In genomic region chr10:22319559-22320558, GRCh38 we compare ENCODE assay signal across 8 cellular contexts. TPM values are rescaled to one million over a fixed set of nuclear protein-coding genes. Genes with fewer than 3 reads are reported as not detected.
DNase-seq lines count a peak whose midpoint lies in the region; ATAC-seq, FAIRE-seq and TF ChIP-seq lines count a peak whose summit lies in the region.

No MANE protein-coding gene starts in this region.

- H3K9me1 ChIP-seq in keratinocyte (ENCODE audit: control insufficient read depth, extremely low read depth, insufficient read depth, low read length), result no peaks in the 10 kb centered on the region

- ATAC-seq in Right ventricle myocardium inferior (no peak), GM18498 (IDR thresholded peaks at IDR 0.05; ENCODE audit: unreplicated experiment) (no peak), HG02970 (IDR thresholded peaks at IDR 0.05; ENCODE audit: low FRiP score, unreplicated experiment) (no peak)
- ATAC-seq in activated T-helper 17 cell treated with anti-CD3 and anti-CD28 coated beads, Interleukin-2, amount 50 U/mL, for 72 hours (replicated peaks), result no peak

- peak overlapping the region; percentile 76 for H3K27ac ChIP-seq in right atrium auricular region
- peak overlapping the region; percentile 36 for H3K27ac ChIP-seq in keratinocyte (ENCODE audit: control insufficient read depth, insufficient read depth, low read length)
- H3K27ac ChIP-seq in stomach smooth muscle (ENCODE audit: low read length), result peak overlapping the region; percentile 13

- peak overlapping the region; percentile 92 for H3K27ac Mint-ChIP-seq in activated T-helper 17 cell treated with anti-CD3 and anti-CD28 coated beads, Interleukin-2, amount 50 U/mL, for 72 hours

- H2AFZ ChIP-seq in keratinocyte (ENCODE audit: control insufficient read depth, low read length), result peak overlapping the region; percentile 60

- H3K4me3 ChIP-seq in right atrium auricular region (peak overlapping the region; percentile 41 to 90), keratinocyte (ENCODE audit: control insufficient read depth in 2 of 3, extremely low read depth in 1 of 3, insufficient read depth in 2 of 3, low read depth in 1 of 3, low read length in 3 of 3) (peak overlapping the region; percentile 8 to 59 (median 12)), stomach smooth muscle (ENCODE audit: low read length in 2 of 2) (peak overlapping the region; percentile 45 to 74)

- H3K36me3 ChIP-seq in right atrium auricular region (no peaks in the 10 kb centered on the region), keratinocyte (ENCODE audit: control insufficient read depth in 2 of 2, extremely low read depth in 1 of 2, insufficient read depth in 2 of 2, low read length in 2 of 2) (no peaks in the 10 kb centered on the region), stomach smooth muscle (ENCODE audit: control insufficient read depth in 2 of 2, insufficient read depth in 2 of 2, low read length in 2 of 2) (no peaks in the 10 kb centered on the region)

- H4K20me1 ChIP-seq in keratinocyte (ENCODE audit: control insufficient read depth, extremely low read depth, insufficient read depth, low read length), result no peaks in the 10 kb centered on the region

- peaks cover 28% of the 10 kb centered on the region for H3K4me1 Mint-ChIP-seq in activated T-helper 17 cell treated with anti-CD3 and anti-CD28 coated beads, Interleukin-2, amount 50 U/mL, for 72 hours

- peaks cover 1% of the 10 kb centered on the region for H3K79me2 ChIP-seq in keratinocyte (ENCODE audit: control insufficient read depth, insufficient read depth, low read length)

- no peaks in the 10 kb centered on the region for H3K9me3 ChIP-seq in right atrium auricular region
- no peaks in the 10 kb centered on the region for H3K9me3 ChIP-seq in keratinocyte (ENCODE audit: control insufficient read depth, low read depth, low read length)
- no peaks in the 10 kb centered on the region for H3K9me3 ChIP-seq in stomach smooth muscle (ENCODE audit: control insufficient read depth in 2 of 2, low read length in 2 of 2)

- H3K4me3 Mint-ChIP-seq in activated T-helper 17 cell treated with anti-CD3 and anti-CD28 coated beads, Interleukin-2, amount 50 U/mL, for 72 hours, result peak overlapping the region; percentile 98

- peak overlapping the region; percentile 68 for H3K4me2 ChIP-seq in keratinocyte (ENCODE audit: control insufficient read depth, extremely low read depth, insufficient read depth, low read depth, low read length)

- dilution Hi-C loops in keratinocyte (cut with MboI; ENCODE audit: extremely low pct_ligation_motif_present, low sequenced_read_pairs), result no loop called here

- peak overlapping the region; percentile 69 for H3K9ac ChIP-seq in keratinocyte (ENCODE audit: control insufficient read depth, extremely low read depth, insufficient read depth, low read length)
- H3K9ac ChIP-seq in stomach smooth muscle (ENCODE audit: low read length in 2 of 2), result peak overlapping the region; percentile 67 to 80

- H3K27me3 Mint-ChIP-seq in activated T-helper 17 cell treated with anti-CD3 and anti-CD28 coated beads, Interleukin-2, amount 50 U/mL, for 72 hours, result peaks cover 4% of the 10 kb centered on the region

- DNase-seq in right atrium auricular region (ENCODE audit: low spot score) (no peak), Right ventricle myocardium inferior (ENCODE audit: missing footprints) (no peak), keratinocyte (ENCODE audit: low read depth, low spot score) (no peak)
- DNase-seq in stimulated activated CD4-positive, alpha-beta T cell treated with anti-CD3 and anti-CD28 coated beads, Interleukin-12 subunit alpha, Interleukin-12 subunit beta, amount 100 ng/mL, for 4 hours, result no peak

- no peaks in the 10 kb centered on the region for H3K9me3 Mint-ChIP-seq in activated T-helper 17 cell treated with anti-CD3 and anti-CD28 coated beads, Interleukin-2, amount 50 U/mL, for 72 hours

- H3K27me3 ChIP-seq in right atrium auricular region, result peaks cover 0 to 4% of the 10 kb centered on the region in 2 donors
- peaks cover 14% of the 10 kb centered on the region for H3K27me3 ChIP-seq in keratinocyte (ENCODE audit: control insufficient read depth, extremely low read depth, insufficient read depth, low read length)
- peaks cover 0 to 2% of the 10 kb centered on the region in 2 donors for H3K27me3 ChIP-seq in stomach smooth muscle (ENCODE audit: control insufficient read depth in 1 of 2, insufficient read depth in 2 of 2, low read length in 2 of 2)

- H3K36me3 Mint-ChIP-seq in activated T-helper 17 cell treated with anti-CD3 and anti-CD28 coated beads, Interleukin-2, amount 50 U/mL, for 72 hours (ENCODE audit: low read depth), result peaks cover 50% of the 10 kb centered on the region

- TF ChIP-seq CTCF in right atrium auricular region (IDR thresholded peaks at IDR 0.05) (no peak), keratinocyte (optimal IDR thresholded peaks at IDR 0.05 in 1 of 3, IDR thresholded peaks at IDR 0.05 in 1 of 3, conservative IDR thresholded peaks at IDR 0.05 in 1 of 3; ENCODE audit: extremely low read depth in 1 of 3, insufficient read depth in 2 of 3, low read length in 3 of 3) (no peak)

- FAIRE-seq in keratinocyte (lab: Jason Lieb, UNC), result no peak

- intact Hi-C loops in Right ventricle myocardium inferior (cut with DNase I), result loop anchor here (2.0 to 10.0 kb wide), 7 partner anchors 67 to 795 kb away; partner anchors contain the start of genes DNAJC1, PIP4K2A and SKIDA1

- H3K4me1 ChIP-seq in right atrium auricular region (peaks cover 0 to 54% of the 10 kb centered on the region in 2 donors), keratinocyte (ENCODE audit: control insufficient read depth, extremely low read depth, insufficient read depth, low read length) (peaks cover 19% of the 10 kb centered on the region), stomach smooth muscle (ENCODE audit: control insufficient read depth, insufficient read depth, low read length) (peaks cover 15% of the 10 kb centered on the region)

RNA-seq across cellular contexts. Expression of gene BMI1, which starts 1.0 kb away (rescaled TPM):
- total RNA-seq in right atrium auricular region (10 to 100 TPM; 34.7 to 40.7 TPM), Right ventricle myocardium inferior (34.4 TPM)
- total RNA-seq in activated T-helper 17 cell treated with anti-CD3 and anti-CD28 coated beads, Interleukin-2, amount 50 U/mL, for 72 hours, result 10 to 100 TPM; 61.4 to 81.1 TPM
- polyA plus RNA-seq in keratinocyte, result 21.6 to 33.1 TPM (median 22.0 TPM) in 3 replicates
- 32.6 TPM for polyA plus RNA-seq in keratinocyte (2011; ENCODE audit: low read depth)
- polyA plus RNA-seq in keratinocyte (2011; cell fraction: cytosol; rRNA removed), result 18.4 and 37.5 TPM in 2 replicates
- 19.7 and 28.5 TPM in 2 replicates for polyA plus RNA-seq in keratinocyte (2011; cell fraction: nucleus; rRNA removed)
- 19.4 and 29.1 TPM in 2 replicates for polyA plus RNA-seq in keratinocyte (2012; ENCODE audit: low replicate concordance)
- 22.3 to 46.3 TPM (median 46.3 TPM) in 3 replicates for polyA minus RNA-seq in keratinocyte
- polyA minus RNA-seq in keratinocyte (2011; cell fraction: cytosol; rRNA and poly(A)+ RNA removed), result 32.0 TPM
- 4.9 and 18.2 TPM in 2 replicates for polyA minus RNA-seq in keratinocyte (2011; cell fraction: nucleus; rRNA and poly(A)+ RNA removed)

RNA-seq across cellular contexts. Expression of gene COMMD3, which starts 3.7 kb away (rescaled TPM):
- total RNA-seq in right atrium auricular region (100 to 1,000 TPM in 1 of 2 donors, 10 to 100 TPM in 1; 28.5 to 141 TPM), Right ventricle myocardium inferior (89.9 TPM)
- 10 to 100 TPM; 76.9 to 79.3 TPM for total RNA-seq in activated T-helper 17 cell treated with anti-CD3 and anti-CD28 coated beads, Interleukin-2, amount 50 U/mL, for 72 hours
- polyA plus RNA-seq in keratinocyte, result 29.3 to 59.5 TPM (median 39.2 TPM) in 3 replicates
- 9.4 TPM for polyA plus RNA-seq in keratinocyte (2011; ENCODE audit: low read depth)
- polyA plus RNA-seq in keratinocyte (2011; cell fraction: cytosol; rRNA removed), result 33.7 and 64.5 TPM in 2 replicates
- polyA plus RNA-seq in keratinocyte (2011; cell fraction: nucleus; rRNA removed), result 26.6 and 42.5 TPM in 2 replicates
- polyA plus RNA-seq in keratinocyte (2012; ENCODE audit: low replicate concordance), result 37.8 and 53.3 TPM in 2 replicates
- polyA minus RNA-seq in keratinocyte, result 6.5 to 13.3 TPM (median 11.7 TPM) in 3 replicates
- polyA minus RNA-seq in keratinocyte (2011; cell fraction: cytosol; rRNA and poly(A)+ RNA removed), result 6.9 TPM
- 4.4 and 7.1 TPM in 2 replicates for polyA minus RNA-seq in keratinocyte (2011; cell fraction: nucleus; rRNA and poly(A)+ RNA removed)

RNA-seq across cellular contexts. Expression of gene SPAG6, which starts 25.4 kb away (rescaled TPM):
- total RNA-seq in right atrium auricular region (not detected), Right ventricle myocardium inferior (not detected)
- total RNA-seq in activated T-helper 17 cell treated with anti-CD3 and anti-CD28 coated beads, Interleukin-2, amount 50 U/mL, for 72 hours, result not detected
- not detected in 3 replicates for polyA plus RNA-seq in keratinocyte
- polyA plus RNA-seq in keratinocyte (2011; ENCODE audit: low read depth), result not detected
- polyA plus RNA-seq in keratinocyte (2011; cell fraction: cytosol; rRNA removed), result not detected in 2 replicates
- not detected in 2 replicates for polyA plus RNA-seq in keratinocyte (2011; cell fraction: nucleus; rRNA removed)
- not detected in 2 replicates for polyA plus RNA-seq in keratinocyte (2012; ENCODE audit: low replicate concordance)
- polyA minus RNA-seq in keratinocyte, result not detected in 3 replicates
- not detected for polyA minus RNA-seq in keratinocyte (2011; cell fraction: cytosol; rRNA and poly(A)+ RNA removed)
- polyA minus RNA-seq in keratinocyte (2011; cell fraction: nucleus; rRNA and poly(A)+ RNA removed), result not detected in 2 replicates

Comparison
In these comparisons a context has a peak if more than half of its experiments do, and no peak if none do; other contexts are left out.
1. H3K27ac ChIP-seq: peak in every context shown above with its lines; median percentile 76 in right atrium auricular region; 36 in keratinocyte; 13 in stomach smooth muscle.
2. H3K4me3 ChIP-seq: peak in every context shown above with its lines; median percentile 66 in right atrium auricular region; 60 in stomach smooth muscle; 12 in keratinocyte.